ENCODE assay signal across 12 cellular contexts in genomic region chr10:35353805-35354204, GRCh38. TPM values are rescaled to one million over a fixed set of nuclear protein-coding genes. Genes with fewer than 3 reads are reported as not detected.
A peak's percentile ranks its signal among the peaks of the same experiment; 100 is the strongest.
DNase-seq lines count a peak whose midpoint lies in the region; ATAC-seq and TF ChIP-seq lines count a peak whose summit lies in the region.
"Had no signal": no experiment of that assay in that cellular context is flagged by ENCODE, and none has a peak within 500 bp of the region (broad histone marks: within the 10 kb centered on the region; RNA-seq: fewer than 3 reads in every experiment).

No MANE protein-coding gene starts in this region.

- peaks cover 3% of the 10 kb centered on the region for H3K4me1 ChIP-seq in RWPE2 (ENCODE audit: insufficient read depth, poor library complexity, severe bottlenecking)
- peaks cover 67% of the 10 kb centered on the region for H3K4me1 ChIP-seq in psoas muscle

- no peaks in the 10 kb centered on the region for H3K36me3 ChIP-seq in RWPE2 (ENCODE audit: low read depth)
- H3K36me3 ChIP-seq in psoas muscle (ENCODE audit: insufficient read depth in 1 of 2, low read depth in 1 of 2), result no peaks in the 10 kb centered on the region
- H3K36me3 ChIP-seq: thyroid gland had no signal

- no peak for ATAC-seq in activated naive CD4-positive, alpha-beta T cell treated with anti-CD3 and anti-CD28 coated beads, Interleukin-2, amount 50 U/mL, for 72 hours
- peak; percentile 55 for ATAC-seq in HG02759 (IDR thresholded peaks at IDR 0.05; ENCODE audit: unreplicated experiment)
- ATAC-seq in RWPE2 (ENCODE audit: low read depth), result peak; percentile 51; the same call in 1 of the 3 replicates
- ATAC-seq in psoas muscle, result peak; percentile 89 to 96 (median 92)
- ATAC-seq in GM21381 (IDR thresholded peaks at IDR 0.05; ENCODE audit: unreplicated experiment), result no peak
- ATAC-seq: GM23338 had no signal

- no peaks in the 10 kb centered on the region for H3K27me3 Mint-ChIP-seq in activated naive CD4-positive, alpha-beta T cell treated with anti-CD3 and anti-CD28 coated beads, Interleukin-2, amount 50 U/mL, for 24 hours

- H3K4me1 Mint-ChIP-seq in activated naive CD4-positive, alpha-beta T cell treated with anti-CD3 and anti-CD28 coated beads, Interleukin-2, amount 50 U/mL, for 24 hours, result peaks cover 95% of the 10 kb centered on the region

- TF ChIP-seq CTCF in RWPE2 (IDR thresholded peaks at IDR 0.05; ENCODE audit: poor library complexity, severe bottlenecking) (no peak), psoas muscle (IDR thresholded peaks at IDR 0.05) (no peak), GM10266 (IDR thresholded peaks at IDR 0.05; ENCODE audit: control insufficient read depth, insufficient read depth, low read depth, missing control alignments) (no peak)

- peak overlapping the region; percentile 79 for H3K27ac Mint-ChIP-seq in activated naive CD4-positive, alpha-beta T cell treated with anti-CD3 and anti-CD28 coated beads, Interleukin-2, amount 50 U/mL, for 24 hours
- no peak overlapping the region for H3K27ac Mint-ChIP-seq in activated naive CD4-positive, alpha-beta T cell treated with anti-CD3 and anti-CD28 coated beads, Interleukin-2, amount 50 U/mL, for 72 hours
- H3K27ac Mint-ChIP-seq: GM23338 had no signal

- peaks cover 5% of the 10 kb centered on the region for H3K36me3 Mint-ChIP-seq in activated naive CD4-positive, alpha-beta T cell treated with anti-CD3 and anti-CD28 coated beads, Interleukin-2, amount 50 U/mL, for 24 hours
- no peaks in the 10 kb centered on the region for H3K36me3 Mint-ChIP-seq in activated naive CD4-positive, alpha-beta T cell treated with anti-CD3 and anti-CD28 coated beads, Interleukin-2, amount 50 U/mL, for 72 hours

- H3K27ac ChIP-seq in RWPE2 (ENCODE audit: poor library complexity, severe bottlenecking), result no peak overlapping the region
- peak overlapping the region; percentile 53 for H3K27ac ChIP-seq in psoas muscle
- H3K27ac ChIP-seq: thyroid gland had no signal

- intact Hi-C loops in psoas muscle (cut with DNase I), result no loop called here

- no peaks in the 10 kb centered on the region for H3K9me3 Mint-ChIP-seq in activated naive CD4-positive, alpha-beta T cell treated with anti-CD3 and anti-CD28 coated beads, Interleukin-2, amount 50 U/mL, for 24 hours
- H3K9me3 Mint-ChIP-seq in activated naive CD4-positive, alpha-beta T cell treated with anti-CD3 and anti-CD28 coated beads, Interleukin-2, amount 50 U/mL, for 72 hours, result no peaks in the 10 kb centered on the region
- H3K9me3 Mint-ChIP-seq: GM23338 had no signal

- WGBS in psoas muscle, 3 donors, result 17 to 45% (median 26%) methylated on average over 1 of the region's 1 CpG

- DNase-seq in activated naive CD4-positive, alpha-beta T cell treated with anti-CD3 and anti-CD28 coated beads, Interleukin-2, amount 50 U/mL, for 72 hours (ENCODE audit: low spot score in 2 of 2), result no peak
- DNase-seq in RWPE2 (ENCODE audit: low spot score) (no peak), psoas muscle (no peak), GM10266 (ENCODE audit: extremely low spot score) (no peak)
- DNase-seq in effector CD4-positive, alpha-beta T cell, result no peak
- DNase-seq: NCI-H226, right cardiac atrium, thyroid gland had no signal

- H3K27me3 ChIP-seq in RWPE2 (ENCODE audit: insufficient read depth, poor library complexity, severe bottlenecking) (no peaks in the 10 kb centered on the region), psoas muscle (ENCODE audit: insufficient read depth in 3 of 3, low read length in 2 of 3) (no peaks in the 10 kb centered on the region)
- H3K27me3 ChIP-seq: thyroid gland had no signal

- H3K4me3 Mint-ChIP-seq in activated naive CD4-positive, alpha-beta T cell treated with anti-CD3 and anti-CD28 coated beads, Interleukin-2, amount 50 U/mL, for 24 hours, result no peak overlapping the region
- H3K4me3 Mint-ChIP-seq: GM23338 had no signal

- no peak overlapping the region for H3K4me3 ChIP-seq in RWPE2 (ENCODE audit: severe bottlenecking)
- H3K4me3 ChIP-seq in psoas muscle, result no peak overlapping the region
- H3K4me3 ChIP-seq: GM23338, thyroid gland had no signal

- H3K9me3 ChIP-seq in RWPE2 (ENCODE audit: severe bottlenecking) (no peaks in the 10 kb centered on the region), psoas muscle (no peaks in the 10 kb centered on the region)
- H3K9me3 ChIP-seq: thyroid gland had no signal

RNA-seq across cellular contexts. Expression of gene CCNY, which starts 17.5 kb away (rescaled TPM):
- 10 to 100 TPM; 31.4 to 44.2 TPM for total RNA-seq in activated naive CD4-positive, alpha-beta T cell treated with anti-CD3 and anti-CD28 coated beads, Interleukin-2, amount 50 U/mL, for 72 hours
- total RNA-seq in psoas muscle, result 10 to 100 TPM; 47.0 to 55.8 (median 50.5) TPM
- 10 to 100 TPM; 21.2 to 40.8 (median 24.3) TPM for polyA plus RNA-seq in psoas muscle

Comparison
In these comparisons a context has a peak if more than half of its experiments do, and no peak if none do; other contexts are left out.
1. ATAC-seq: peak in HG02759 (single experiment), RWPE2 (single experiment) and psoas muscle (4 of 4); none in activated naive CD4-positive, alpha-beta T cell treated with anti-CD3 and anti-CD28 coated beads, Interleukin-2, amount 50 U/mL, for 72 hours (0 of 2) and GM21381 (single experiment).